ENCODE assay signal across 33 cellular contexts in the genomic region with DNA sequence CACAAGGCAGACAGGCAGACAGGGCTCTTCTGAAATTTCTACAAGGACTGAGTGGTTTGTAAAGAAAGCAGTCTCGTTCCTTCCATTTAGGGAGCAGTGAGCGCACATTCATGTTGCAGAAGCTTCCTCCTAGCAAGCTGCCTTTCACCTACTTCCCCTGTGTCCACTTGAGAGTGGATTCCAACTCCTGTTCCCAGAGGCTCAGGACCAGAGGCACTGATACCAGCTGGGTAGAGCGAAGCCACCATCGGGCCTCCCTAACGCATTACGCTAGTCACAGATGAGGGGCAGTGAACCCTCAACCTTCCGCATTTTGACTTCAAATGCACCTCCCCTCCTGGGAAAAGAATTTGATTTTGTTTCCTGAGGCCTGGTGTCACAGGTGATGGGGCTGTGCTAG.
"Had no signal": no experiment of that assay in that cellular context is flagged by ENCODE, and none has a peak within 500 bp of the region (broad histone marks: within the 10 kb centered on the region; RNA-seq: fewer than 3 reads in every experiment).

No MANE protein-coding gene starts in this region.

- H3K9me3 Mint-ChIP-seq: activated CD4-positive, alpha-beta T cell treated with anti-CD3 and anti-CD28 coated beads, Interleukin-2, amount 10 ng/mL, durations not matched to agents 24 days and 14 days; activated naive CD4-positive, alpha-beta T cell treated with anti-CD3 and anti-CD28 coated beads, Interleukin-2, amount 50 U/mL, for 72 hours had no signal

- H3K4me1 ChIP-seq: adrenal gland, body of pancreas, breast epithelium, Peyer's patch had no signal

- H3K4me3 Mint-ChIP-seq: activated CD4-positive, alpha-beta T cell treated with anti-CD3 and anti-CD28 coated beads, Interleukin-2, amount 10 ng/mL, durations not matched to agents 24 days and 14 days; activated CD8-positive, alpha-beta T cell treated with anti-CD3 and anti-CD28 coated beads for 36 hours; activated naive CD4-positive, alpha-beta T cell treated with anti-CD3 and anti-CD28 coated beads for 36 hours; activated T-cell treated with anti-CD3 and anti-CD28 coated beads, Interleukin-2, amount 50 U/mL, for 4 hours; activated T-helper 1 cell treated with anti-CD3 and anti-CD28 coated beads, Interleukin-12 subunit alpha, Interleukin-12 subunit beta, Interleukin-2, Interleukin-4 antibody, amounts not matched to agents 30 ng/mL and 10 ng/mL and 1 ng/mL, durations not matched to agents 14 hours and 24 hours and 36 hours had no signal

- H3K27ac Mint-ChIP-seq: activated CD4-positive, alpha-beta T cell treated with anti-CD3 and anti-CD28 coated beads, Interleukin-2, amount 10 ng/mL, durations not matched to agents 24 days and 14 days; activated CD8-positive, alpha-beta T cell treated with anti-CD3 and anti-CD28 coated beads for 36 hours; activated naive CD4-positive, alpha-beta T cell treated with anti-CD3 and anti-CD28 coated beads for 36 hours; activated naive CD4-positive, alpha-beta T cell treated with anti-CD3 and anti-CD28 coated beads, Interleukin-2, amount 50 U/mL, for 72 hours; activated T-helper 1 cell treated with anti-CD3 and anti-CD28 coated beads, Interleukin-12 subunit alpha, Interleukin-12 subunit beta, Interleukin-2, Interleukin-4 antibody, amounts not matched to agents 30 ng/mL and 10 ng/mL and 1 ng/mL, durations not matched to agents 14 hours and 24 hours and 36 hours had no signal

- H3K27ac ChIP-seq: adrenal gland, body of pancreas, breast epithelium, Peyer's patch, WERI-Rb-1 had no signal

- H3K9me3 ChIP-seq: body of pancreas had no signal

- H3K27me3 ChIP-seq: adrenal gland, body of pancreas, breast epithelium, Peyer's patch had no signal

- ATAC-seq: activated CD8-positive, alpha-beta T cell treated with anti-CD3 and anti-CD28 coated beads for 36 hours; activated naive CD4-positive, alpha-beta T cell treated with anti-CD3 and anti-CD28 coated beads, Interleukin-2, amount 50 U/mL, for 72 hours; activated T-cell treated with anti-CD3 and anti-CD28 coated beads, Interleukin-2, amount 50 U/mL, for 4 hours; body of pancreas; PC-3 had no signal

- H3K4me1 Mint-ChIP-seq: activated CD4-positive, alpha-beta T cell treated with anti-CD3 and anti-CD28 coated beads, Interleukin-2, amount 10 ng/mL, durations not matched to agents 24 days and 14 days had no signal

- H3K36me3 ChIP-seq: breast epithelium, WERI-Rb-1 had no signal

- H3K4me3 ChIP-seq: adrenal gland, body of pancreas, breast epithelium, Peyer's patch had no signal

- DNase-seq: activated CD4-positive, alpha-beta T cell treated with anti-CD3 and anti-CD28 coated beads for 1 hour; activated CD4-positive, alpha-beta T cell treated with anti-CD3 and anti-CD28 coated beads, Interleukin-2, amount 10 ng/mL, durations not matched to agents 24 days and 14 days; activated CD4-positive, alpha-beta T cell treated with anti-CD3 and anti-CD28 coated beads, Interleukin-2, amount 50 U/mL, for 4 hours; activated CD4-positive, CD25-positive, alpha-beta regulatory T cell; activated CD8-positive, alpha-beta T cell treated with anti-CD3 and anti-CD28 coated beads for 36 hours; activated gamma-delta T cell treated with Interleukin-2 at 50 U/mL for 16 hours; activated naive CD4-positive, alpha-beta T cell treated with anti-CD3 and anti-CD28 coated beads for 36 hours; activated T-cell treated with anti-CD3 and anti-CD28 coated beads for 4 hours; activated T-cell treated with anti-CD3 and anti-CD28 coated beads, Interleukin-2, amount 50 U/mL, for 4 hours; adrenal gland; body of pancreas; central memory CD4-positive, alpha-beta T cell; Kasumi-1; KG1; MM.1S; MV-4-11; NCI-H1092; NCI-H1436 treated with DMSO at 0.1 percent for 48 hours; NCI-H1694 treated with DMSO at 0.1 percent for 48 hours; NCI-H2029; NCI-H345; NCI-H524 treated with DMSO at 0.1 percent for 48 hours; NK-92 treated with Interleukin-12 subunit alpha and Interleukin-12 subunit beta, amount 100 ng/mL, for 24 hours; PC-3; Peyer's patch; RPMI8226; SW 1271; T-helper 1 cell; T-helper 9 cell; WERI-Rb-1 had no signal

- H3K27me3 Mint-ChIP-seq: activated CD8-positive, alpha-beta T cell treated with anti-CD3 and anti-CD28 coated beads for 36 hours had no signal
